ENCODE assay signal across 10 cellular contexts in genomic region chr10:50216894-50217293, GRCh38. TPM values are rescaled to one million over a fixed set of nuclear protein-coding genes. Genes with fewer than 3 reads are reported as not detected.
A peak's percentile ranks its signal among the peaks of the same experiment; 100 is the strongest.
DNase-seq lines count a peak whose midpoint lies in the region; ATAC-seq and TF ChIP-seq lines count a peak whose summit lies in the region.
"Had no signal": no experiment of that assay in that cellular context is flagged by ENCODE, and none has a peak within 500 bp of the region (broad histone marks: within the 10 kb centered on the region; RNA-seq: fewer than 3 reads in every experiment).

No MANE protein-coding gene starts in this region.

- H3K4ac ChIP-seq in mesenchymal stem cell (ENCODE audit: low read depth in 1 of 2, low read length in 2 of 2): no peak overlapping the region

- DNase-seq in GM23248 (peak; percentile 42), NCI-H2029 treated with DMSO at 0.1 percent for 48 hours (lab: John Stamatoyannopoulos, UW) (peak; percentile 57), astrocyte of the cerebellum (ENCODE audit: low read depth) (peak; percentile 29), mesenchymal stem cell (no peak), NCI-H82 (lab: John Stamatoyannopoulos, UW) (no peak), Right ventricle myocardium inferior (ENCODE audit: missing footprints) (no peak)
- DNase-seq: right cardiac atrium; stimulated activated naive CD4-positive, alpha-beta T cell had no signal

- H3K36me3 ChIP-seq in GM23248 (ENCODE audit: low read depth) (no peaks in the 10 kb centered on the region), mesenchymal stem cell (ENCODE audit: control insufficient read depth in 1 of 2, insufficient read depth in 2 of 2, low read depth in 1 of 2, low read length in 2 of 2) (no peaks in the 10 kb centered on the region)

- no peak overlapping the region for H2AK5ac ChIP-seq in mesenchymal stem cell (ENCODE audit: low read length, severe bottlenecking)

- no peak overlapping the region for H3K9ac ChIP-seq in GM23248
- peak overlapping the region; percentile 19 for H3K9ac ChIP-seq in mesenchymal stem cell (ENCODE audit: low read length)

- H3K23ac ChIP-seq in mesenchymal stem cell (ENCODE audit: low read length in 2 of 2): no peak overlapping the region

- WGBS in GM23248 (ENCODE audit: low coverage in 1 of 2, low lambda C conversion rate in 2 of 2, missing lambda C conversion rate in 2 of 2), 2 experiments: 92 to 95% methylated on average over 3 of the region's 3 CpGs
- 80% methylated on average over 3 of the region's 3 CpGs for WGBS in mesenchymal stem cell

- H3K4me3 ChIP-seq in GM23248 (no peak overlapping the region), astrocyte of the cerebellum (ENCODE audit: low read depth, low read length) (no peak overlapping the region), mesenchymal stem cell (ENCODE audit: insufficient read depth in 1 of 2, low read depth in 1 of 2, low read length in 2 of 2) (no peak overlapping the region)

- no peak overlapping the region for H3K14ac ChIP-seq in mesenchymal stem cell (ENCODE audit: low read length in 2 of 2)

- ATAC-seq in HG02678 (IDR thresholded peaks at IDR 0.05; ENCODE audit: unreplicated experiment): no peak
- no peak for ATAC-seq in GM18870 (IDR thresholded peaks at IDR 0.05; ENCODE audit: unreplicated experiment)
- ATAC-seq in Right ventricle myocardium inferior: no peak

- in situ Hi-C loops in GM23248 (cut with MboI) (loop anchor here (25.0 kb wide), 1 partner anchor 630 kb away; no protein-coding TSS in a partner anchor), astrocyte of the cerebellum (cut with HindIII; ENCODE audit: low sequenced_read_pairs) (no loop called here)

- no peak overlapping the region for H3K4me2 ChIP-seq in GM23248 (ENCODE audit: unreplicated experiment)
- no peak overlapping the region for H3K4me2 ChIP-seq in mesenchymal stem cell (ENCODE audit: low read length, poor library complexity, severe bottlenecking)

- no peak overlapping the region for H4K8ac ChIP-seq in mesenchymal stem cell (ENCODE audit: low read length)

- H3K27ac ChIP-seq in GM23248 (no peak overlapping the region), mesenchymal stem cell (ENCODE audit: low read length, poor library complexity, severe bottlenecking) (no peak overlapping the region)

- H3K4me1 ChIP-seq in GM23248 (ENCODE audit: insufficient read depth) (no peaks in the 10 kb centered on the region), mesenchymal stem cell (ENCODE audit: control insufficient read depth, insufficient read depth, low read depth, low read length) (no peaks in the 10 kb centered on the region)

- H2AFZ ChIP-seq in GM23248 (no peak overlapping the region), mesenchymal stem cell (ENCODE audit: low read depth, low read length) (no peak overlapping the region)

- no peaks in the 10 kb centered on the region for H3K79me2 ChIP-seq in GM23248 (ENCODE audit: insufficient read depth)

- TF ChIP-seq CTCF in astrocyte of the cerebellum (IDR thresholded peaks at IDR 0.05; ENCODE audit: low read depth, low read length, missing control alignments): no peak

- H2BK12ac ChIP-seq in mesenchymal stem cell (ENCODE audit: low read length in 2 of 2): no peak overlapping the region

- H2BK15ac ChIP-seq in mesenchymal stem cell (ENCODE audit: low read depth, poor library complexity, severe bottlenecking): no peak overlapping the region

- no peaks in the 10 kb centered on the region for H4K20me1 ChIP-seq in GM23248 (ENCODE audit: insufficient read depth)

- no peak overlapping the region for H3K18ac ChIP-seq in mesenchymal stem cell (ENCODE audit: low read depth in 1 of 2, low read length in 2 of 2)

- H3K79me1 ChIP-seq in mesenchymal stem cell (replicated peaks; ENCODE audit: low read length, poor library complexity, severe bottlenecking): no peaks in the 10 kb centered on the region

- no peak overlapping the region for H2BK120ac ChIP-seq in mesenchymal stem cell (ENCODE audit: low read depth, low read length)

- H2BK5ac ChIP-seq in mesenchymal stem cell (ENCODE audit: low read depth, low read length, poor library complexity, severe bottlenecking): no peak overlapping the region

- intact Hi-C loops in Right ventricle myocardium inferior (cut with DNase I): no loop called here

- H3K27me3 ChIP-seq in GM23248 (replicated peaks; ENCODE audit: insufficient read depth) (peaks cover 16% of the 10 kb centered on the region; the same call in 1 of the 2 replicates), mesenchymal stem cell (ENCODE audit: control insufficient read depth in 1 of 2, insufficient read depth in 1 of 2, low read length in 2 of 2) (no peaks in the 10 kb centered on the region)

- H3F3A ChIP-seq in GM23248 (ENCODE audit: insufficient read depth): no peaks in the 10 kb centered on the region

- no peak overlapping the region for H4K91ac ChIP-seq in mesenchymal stem cell (ENCODE audit: low read length)

- H3K9me3 ChIP-seq in GM23248 (ENCODE audit: low read depth) (no peaks in the 10 kb centered on the region), mesenchymal stem cell (ENCODE audit: control insufficient read depth, low read length) (no peaks in the 10 kb centered on the region)

- no peaks in the 10 kb centered on the region for H3K9me2 ChIP-seq in GM23248 (ENCODE audit: insufficient read depth)

RNA-seq across cellular contexts. Expression of gene ASAH2, which starts 34.4 kb away (rescaled TPM):
- total RNA-seq in GM23248 (2014; rRNA removed; shearing (Covaris generic)): 3.5 TPM in 1 of 2 replicates, not detected in the other
- 1.8 and 3.4 TPM in 2 replicates for polyA plus RNA-seq in GM23248 (2016; fragmentation: Nextera tagmentation; extraction: Ambion mirVana)
- polyA plus RNA-seq in mesenchymal stem cell (2013, experiment 1 of 2): 2.0 TPM
- 1.7 TPM for polyA plus RNA-seq in mesenchymal stem cell (2013, experiment 2 of 2)
- 2.0 TPM for total RNA-seq in Right ventricle myocardium inferior

Comparison
In these comparisons a context has a peak if more than half of its experiments do, and no peak if none do; other contexts are left out.
1. DNase-seq: peak in GM23248 (single experiment), NCI-H2029 treated with DMSO at 0.1 percent for 48 hours (single experiment) and astrocyte of the cerebellum (single experiment); none in mesenchymal stem cell (single experiment), NCI-H82 (single experiment) and Right ventricle myocardium inferior (single experiment).